Comparison of ENCODE assay signal across 1 cellular context in genomic region chr1:111161843-111162242, GRCh38.
A peak's percentile ranks its signal among the peaks of the same experiment; 100 is the strongest.
TF ChIP-seq lines count a peak whose summit lies in the region.

No MANE protein-coding gene starts in this region.

TF ChIP-seq in K562, 482 proteins besides CTCF, POLR2A, EP300 and RAD21 (continued from another document and continues in another):
- TF ChIP-seq FOXP4 (CRISPR knock-in tag; IDR thresholded peaks at IDR 0.05; ENCODE audit: borderline replicate concordance) (0 out of 2 replicates have a peak, but pooled peaks have one; percentile 43), ZNF707 (CRISPR knock-in tag; conservative IDR thresholded peaks at IDR 0.05) (no peak), ZSCAN29 (IDR thresholded peaks at IDR 0.05) (no peak), PCBP2 (IDR thresholded peaks at IDR 0.05; ENCODE audit: low read depth, low read length, poor library complexity, severe bottlenecking) (no peak), SMAD1 (IDR thresholded peaks at IDR 0.05; ENCODE audit: low read depth, low read length, partially characterized antibody) (peak; percentile 98), DNMT1 (IDR thresholded peaks at IDR 0.05) (no peak), EHMT2 (IDR thresholded peaks at IDR 0.05) (no peak), EGR1 (conservative IDR thresholded peaks at IDR 0.05) (no peak), PTTG1 (tag; IDR thresholded peaks at IDR 0.05; ENCODE audit: low read depth) (no peak), TFAM (CRISPR knock-in tag; conservative IDR thresholded peaks at IDR 0.05) (no peak), ZNF174 (CRISPR knock-in tag; IDR thresholded peaks at IDR 0.05) (no peak), SAP30 (IDR thresholded peaks at IDR 0.05; ENCODE audit: borderline replicate concordance, insufficient read depth, low read depth, low read length, poor library complexity, severe bottlenecking) (no peak), NCOA1 (IDR thresholded peaks at IDR 0.05; ENCODE audit: low read depth) (peak; percentile 86), TCF3 (CRISPR knock-in tag; IDR thresholded peaks at IDR 0.05) (peak; percentile 99), AFF4 (CRISPR knock-in tag; IDR thresholded peaks at IDR 0.05) (no peak), ZNF695 (CRISPR knock-in tag; IDR thresholded peaks at IDR 0.05) (no peak), ZNF518B (CRISPR knock-in tag; IDR thresholded peaks at IDR 0.05) (no peak), ZFP30 (CRISPR knock-in tag; IDR thresholded peaks at IDR 0.05; ENCODE audit: borderline replicate concordance) (no peak), TSC22D4 (tag; IDR thresholded peaks at IDR 0.05) (no peak), MCM7 (IDR thresholded peaks at IDR 0.05) (no peak), YY1 (IDR thresholded peaks at IDR 0.05; ENCODE audit: borderline replicate concordance in 1 of 3, control insufficient read depth in 1 of 3, extremely low read depth in 1 of 3, insufficient read depth in 3 of 3, insufficient read length in 1 of 3, insufficient replicate concordance in 2 of 3, low read depth in 1 of 3, low read length in 2 of 3) (no peak), SOX6 (IDR thresholded peaks at IDR 0.05) (peak; percentile 97), NFYB (IDR thresholded peaks at IDR 0.05; ENCODE audit: extremely low read depth, insufficient read length) (no peak), ZNF133 (CRISPR knock-in tag; IDR thresholded peaks at IDR 0.05) (no peak), SAFB (IDR thresholded peaks at IDR 0.05; ENCODE audit: borderline replicate concordance, low read depth, low read length) (no peak), COPS2 (conservative IDR thresholded peaks at IDR 0.05) (no peak), BMI1 (IDR thresholded peaks at IDR 0.05; ENCODE audit: low read length) (no peak), ZNF277 (CRISPR knock-in tag; IDR thresholded peaks at IDR 0.05; ENCODE audit: borderline replicate concordance) (no peak), BRD4 (IDR thresholded peaks at IDR 0.05) (no peak), RB1 (IDR thresholded peaks at IDR 0.05; ENCODE audit: low read depth) (no peak; the same call in 1 of the 2 replicates), ZBTB2 (IDR thresholded peaks at IDR 0.05) (no peak), NR1H2 (CRISPR knock-in tag; IDR thresholded peaks at IDR 0.05) (no peak), NR2F6 (CRISPR knock-in tag; IDR thresholded peaks at IDR 0.05) (no peak), MEIS2 (IDR thresholded peaks at IDR 0.05; ENCODE audit: partially characterized antibody) (peak; percentile 90), ZNF589 (CRISPR knock-in tag; IDR thresholded peaks at IDR 0.05; ENCODE audit: low read depth) (peak; percentile 92), ZNF561 (CRISPR knock-in tag; conservative IDR thresholded peaks at IDR 0.05) (no peak), ZNF586 (CRISPR knock-in tag; conservative IDR thresholded peaks at IDR 0.05) (no peak), ZBTB40 (IDR thresholded peaks at IDR 0.05) (no peak), ZBTB40 (CRISPR knock-in tag; IDR thresholded peaks at IDR 0.05) (no peak), ARID3A (IDR thresholded peaks at IDR 0.05; ENCODE audit: borderline replicate concordance, low read depth, low read length) (peak; percentile 95), RBM22 (IDR thresholded peaks at IDR 0.05; ENCODE audit: low read depth, low read length, poor library complexity, severe bottlenecking) (no peak)
